8 cellular contexts compared by ENCODE assay signal in the genomic region with DNA sequence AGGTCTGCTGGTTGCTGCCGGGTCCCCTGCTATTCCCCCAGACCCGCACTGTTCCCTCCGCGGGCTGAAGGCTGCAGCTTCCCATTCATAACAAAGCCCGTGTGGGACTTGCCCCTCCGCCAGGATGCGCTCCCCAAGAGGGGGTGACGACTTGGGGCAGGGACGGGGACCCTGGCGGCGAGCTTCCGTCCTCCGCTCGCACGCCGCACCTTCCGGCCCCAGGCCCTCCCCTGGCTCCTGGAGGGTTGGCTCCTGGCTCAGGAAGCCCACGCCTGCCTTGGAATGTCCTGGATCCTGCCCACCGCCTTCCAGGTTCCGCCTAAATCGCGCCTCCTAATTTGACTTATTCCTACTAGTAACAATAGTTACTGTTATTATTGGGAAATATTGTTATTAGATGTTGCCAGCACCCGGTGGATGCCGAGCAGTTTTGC. TPM values are rescaled to one million over a fixed set of nuclear protein-coding genes. Genes with fewer than 3 reads are reported as not detected.
DNase-seq lines count a peak whose midpoint lies in the region; ATAC-seq and TF ChIP-seq lines count a peak whose summit lies in the region.

No MANE protein-coding gene starts in this region.

- TF ChIP-seq POLR2A in right lobe of liver (IDR thresholded peaks at IDR 0.05): no peak

- intact Hi-C loops in right lobe of liver (cut with DNase I): no loop called here

- peaks cover 9% of the 10 kb centered on the region for H3K4me1 ChIP-seq in HUES6 (ENCODE audit: control insufficient read depth, insufficient read depth, low read length)
- peaks cover 0 to 7% (median 3%) of the 10 kb centered on the region in 4 donors for H3K4me1 ChIP-seq in right lobe of liver

- H3K36me3 ChIP-seq in HUES6 (ENCODE audit: control insufficient read depth, insufficient read depth, low read length): no peaks in the 10 kb centered on the region
- H3K36me3 ChIP-seq in right lobe of liver: no peaks in the 10 kb centered on the region

- WGBS in right lobe of liver (ENCODE audit: insufficient coverage, low coverage, low lambda C conversion rate, missing lambda C conversion rate): under 1% methylated on average over 17 of the region's 24 CpGs

- peak; percentile 6 to 17 (median 16) for ATAC-seq in right lobe of liver

- TF ChIP-seq CTCF in right lobe of liver (IDR thresholded peaks at IDR 0.05): peak; percentile 24 to 39 (median 35)

- H3K4me3 ChIP-seq in HUES6 (ENCODE audit: low read depth, low read length): peak overlapping the region; percentile 72
- peak overlapping the region; percentile 56 to 91 (median 83) for H3K4me3 ChIP-seq in right lobe of liver

- DNase-seq in GM03348 (ENCODE audit: low spot score) (peak; percentile 64), UCSD-AML1 (lab: John Stamatoyannopoulos, UW; ENCODE audit: unreplicated experiment) (peak; percentile 82), right lobe of liver (peak; percentile 55 to 67 (median 57)), NCI-H1092 treated with DMSO at 0.1 percent for 48 hours (lab: John Stamatoyannopoulos, UW) (no peak), H4 (ENCODE audit: low spot score) (no peak)
- peak; percentile 21 for DNase-seq in stimulated activated CD8-positive, alpha-beta memory T cell treated with anti-CD3 and anti-CD28 coated beads, Interleukin-15, amount 100 ng/mL, for 24 hours (ENCODE audit: low read depth)

- H3K9me3 ChIP-seq in HUES6 (ENCODE audit: control insufficient read depth, insufficient read depth, low read depth, low read length): no peaks in the 10 kb centered on the region
- H3K9me3 ChIP-seq in right lobe of liver: no peaks in the 10 kb centered on the region

- H3K9ac ChIP-seq in HUES6 (ENCODE audit: low read length): peak overlapping the region; percentile 98

- H3K27me3 ChIP-seq in HUES6 (ENCODE audit: control insufficient read depth, insufficient read depth, low read length) (no peaks in the 10 kb centered on the region), right lobe of liver (no peaks in the 10 kb centered on the region)

- H3K27ac ChIP-seq in HUES6 (ENCODE audit: low read depth, low read length): peak overlapping the region; percentile 80
- H3K27ac ChIP-seq in cingulate gyrus (ENCODE audit: low read depth, low read length): peak overlapping the region; percentile 83
- peak overlapping the region; percentile 59 to 85 (median 75) for H3K27ac ChIP-seq in right lobe of liver

RNA-seq across cellular contexts. Expression of a gene that starts 1.1 kb away (rescaled TPM):
- total RNA-seq in right lobe of liver: 1 to 10 TPM; 2.6 to 5.8 (median 3.7) TPM
- 7.3 and 8.8 TPM in 2 replicates for total RNA-seq in H4 (2014; rRNA removed; shearing (Covaris generic))

RNA-seq across cellular contexts. Expression of a gene that starts 32.0 kb away (rescaled TPM):
- total RNA-seq in right lobe of liver: under 1 TPM; 0.18 to 0.62 (median 0.28) TPM
- total RNA-seq in H4 (2014; rRNA removed; shearing (Covaris generic)): not detected in 2 replicates

RNA-seq across cellular contexts. Expression of a gene that starts 42.0 kb away (rescaled TPM):
- total RNA-seq in right lobe of liver: 1 to 10 TPM in 5 of 6 experiments, under 1 TPM in 1; 0.79 to 2.6 (median 1.4) TPM
- 0.29 and 0.45 TPM in 2 replicates for total RNA-seq in H4 (2014; rRNA removed; shearing (Covaris generic))

Comparison
In these comparisons a context has a peak if more than half of its experiments do, and no peak if none do; other contexts are left out.
1. DNase-seq: peak in GM03348 (single experiment), UCSD-AML1 (single experiment), right lobe of liver (3 of 3) and stimulated activated CD8-positive, alpha-beta memory T cell treated with anti-CD3 and anti-CD28 coated beads, Interleukin-15, amount 100 ng/mL, for 24 hours (single experiment); none in NCI-H1092 treated with DMSO at 0.1 percent for 48 hours (single experiment) and H4 (single experiment).
2. Peak in every context shown above with its lines, with median percentiles within 50 percentile points of each other: H3K27ac ChIP-seq.